1 cellular context compared by ENCODE assay signal in genomic region chr13:72727417-72728289, GRCh38.
TF ChIP-seq lines count a peak whose summit lies in the region.

Gene BORA, plus strand, starts transcription at chr13:72727923. Its CDS starts 1,018 bp downstream, at chr13:72728941.
Gene MZT1, minus strand, starts transcription at chr13:72727629. Its CDS starts 27 bp downstream, at chr13:72727602.

TF ChIP-seq in HepG2, 621 proteins besides CTCF, POLR2A, EP300 and RAD21 (continued from another document and continues in another):
- TF ChIP-seq ZNF225 (CRISPR knock-in tag; IDR thresholded peaks at IDR 0.05) (no peak; the same call in 1 of the 2 replicates), ZNF549 (CRISPR knock-in tag; IDR thresholded peaks at IDR 0.05) (no peak), ZNF331 (CRISPR knock-in tag; IDR thresholded peaks at IDR 0.05) (0 out of 2 replicates have a peak, but pooled peaks have one; percentile 58), ZSCAN25 (CRISPR knock-in tag; IDR thresholded peaks at IDR 0.05) (peak; percentile 15; the same call in 1 of the 2 replicates), ZNF343 (CRISPR knock-in tag; IDR thresholded peaks at IDR 0.05) (no peak), ZNF367 (CRISPR knock-in tag; IDR thresholded peaks at IDR 0.05; ENCODE audit: borderline replicate concordance) (peak; percentile 80; the same call in 1 of the 2 replicates), DR1 (CRISPR knock-in tag; IDR thresholded peaks at IDR 0.05) (peak; percentile 95), DMAP1 (CRISPR knock-in tag; IDR thresholded peaks at IDR 0.05) (peak; percentile 95), HNRNPLL (IDR thresholded peaks at IDR 0.05; ENCODE audit: low read depth, low read length, poor library complexity, severe bottlenecking) (peak; percentile 91), RFX5 (IDR thresholded peaks at IDR 0.05; ENCODE audit: low read depth, low read length) (peak; percentile 56; the same call in 1 of the 2 replicates), ZNF282 (IDR thresholded peaks at IDR 0.05; ENCODE audit: partially characterized antibody) (no peak), ZBTB25 (CRISPR knock-in tag; IDR thresholded peaks at IDR 0.05) (no peak), RFXAP (CRISPR knock-in tag; IDR thresholded peaks at IDR 0.05; ENCODE audit: borderline replicate concordance) (peak; percentile 96; the same call in 1 of the 2 replicates), ZBTB1 (CRISPR knock-in tag; IDR thresholded peaks at IDR 0.05; ENCODE audit: borderline replicate concordance) (no peak), PHF5A (CRISPR knock-in tag; IDR thresholded peaks at IDR 0.05; ENCODE audit: low read depth, unreplicated experiment) (peak; percentile 35), ZNF337 (CRISPR knock-in tag; IDR thresholded peaks at IDR 0.05; ENCODE audit: borderline replicate concordance, low read depth) (peak; percentile 63; the same call in 1 of the 2 replicates), ZFP62 (CRISPR knock-in tag; IDR thresholded peaks at IDR 0.05) (no peak), ZNF850 (CRISPR knock-in tag; conservative IDR thresholded peaks at IDR 0.05) (no peak), HNRNPH1 (optimal IDR thresholded peaks at IDR 0.05; ENCODE audit: low read depth, low read length) (no peak), TMF1 (CRISPR knock-in tag; IDR thresholded peaks at IDR 0.05; ENCODE audit: low read depth) (peak; percentile 99), KDM3A (CRISPR knock-in tag; IDR thresholded peaks at IDR 0.05; ENCODE audit: low read depth) (no peak), MIER2 (CRISPR knock-in tag; IDR thresholded peaks at IDR 0.05) (no peak), ARID5B (CRISPR knock-in tag; IDR thresholded peaks at IDR 0.05) (peak; percentile 34; the same call in 1 of the 2 replicates), ATF4 (CRISPR knock-in tag; IDR thresholded peaks at IDR 0.05) (peak in 1 of 2 experiments; percentile 92; a peak in 2 of 4 replicates), FUBP1 (CRISPR knock-in tag; IDR thresholded peaks at IDR 0.05; ENCODE audit: borderline replicate concordance) (no peak), JDP2 (CRISPR knock-in tag; IDR thresholded peaks at IDR 0.05; ENCODE audit: borderline replicate concordance) (peak; percentile 95), KAT8 (CRISPR knock-in tag; IDR thresholded peaks at IDR 0.05) (peak; percentile 92), CEBPG (CRISPR knock-in tag; IDR thresholded peaks at IDR 0.05) (peak; percentile 53; the same call in 1 of the 2 replicates), ZNF468 (CRISPR knock-in tag; IDR thresholded peaks at IDR 0.05) (peak; percentile 99), UBTF (CRISPR knock-in tag; IDR thresholded peaks at IDR 0.05) (peak; percentile 59; the same call in 1 of the 2 replicates), STAG1 (CRISPR knock-in tag; IDR thresholded peaks at IDR 0.05) (no peak), KLF12 (CRISPR knock-in tag; IDR thresholded peaks at IDR 0.05; ENCODE audit: borderline replicate concordance) (peak; percentile 84; the same call in 1 of the 2 replicates), MAF1 (CRISPR knock-in tag; IDR thresholded peaks at IDR 0.05; ENCODE audit: borderline replicate concordance) (peak; percentile 75; the same call in 1 of the 2 replicates), TAF1 (CRISPR knock-in tag; IDR thresholded peaks at IDR 0.05) (peak; percentile 82), ZBTB46 (CRISPR knock-in tag; IDR thresholded peaks at IDR 0.05; ENCODE audit: borderline replicate concordance) (no peak), SAFB2 (CRISPR knock-in tag; IDR thresholded peaks at IDR 0.05; ENCODE audit: borderline replicate concordance, low read depth) (no peak; the same call in 1 of the 2 replicates), ZNF782 (CRISPR knock-in tag; IDR thresholded peaks at IDR 0.05; ENCODE audit: borderline replicate concordance) (no peak; the same call in 1 of the 2 replicates), ZNF281 (CRISPR knock-in tag; IDR thresholded peaks at IDR 0.05; ENCODE audit: borderline replicate concordance) (no peak), HHEX (CRISPR knock-in tag; IDR thresholded peaks at IDR 0.05) (no peak), ZSCAN20 (CRISPR knock-in tag; IDR thresholded peaks at IDR 0.05; ENCODE audit: borderline replicate concordance) (no peak), HOXA9 (CRISPR knock-in tag; IDR thresholded peaks at IDR 0.05; ENCODE audit: borderline replicate concordance) (peak; percentile 99), HNRNPK (IDR thresholded peaks at IDR 0.05; ENCODE audit: low read depth, low read length, poor library complexity, severe bottlenecking) (no peak), SMYD3 (CRISPR knock-in tag; IDR thresholded peaks at IDR 0.05) (peak; percentile 100), TCF7 (IDR thresholded peaks at IDR 0.05; ENCODE audit: low read depth) (no peak), ZNF431 (CRISPR knock-in tag; IDR thresholded peaks at IDR 0.05; ENCODE audit: borderline replicate concordance, low read depth) (peak; percentile 89; the same call in 1 of the 2 replicates), ZFP82 (CRISPR knock-in tag; IDR thresholded peaks at IDR 0.05; ENCODE audit: borderline replicate concordance) (no peak), SRF (IDR thresholded peaks at IDR 0.05; ENCODE audit: low read depth, low read length) (no peak), TEAD3 (CRISPR knock-in tag; optimal IDR thresholded peaks at IDR 0.05; ENCODE audit: borderline replicate concordance) (peak; percentile 81), SIN3A (IDR thresholded peaks at IDR 0.05; ENCODE audit: borderline replicate concordance, low read depth, low read length) (no peak; the same call in none of the 2 replicates), NCOA5 (CRISPR knock-in tag; IDR thresholded peaks at IDR 0.05) (no peak), SP1 (IDR thresholded peaks at IDR 0.05) (no peak), SP1 (CRISPR knock-in tag; IDR thresholded peaks at IDR 0.05) (peak; percentile 85), ZNF350 (CRISPR knock-in tag; IDR thresholded peaks at IDR 0.05; ENCODE audit: borderline replicate concordance, low read depth) (peak; percentile 84)
